Comparison of ENCODE assay signal across 11 cellular contexts in the genomic region with DNA sequence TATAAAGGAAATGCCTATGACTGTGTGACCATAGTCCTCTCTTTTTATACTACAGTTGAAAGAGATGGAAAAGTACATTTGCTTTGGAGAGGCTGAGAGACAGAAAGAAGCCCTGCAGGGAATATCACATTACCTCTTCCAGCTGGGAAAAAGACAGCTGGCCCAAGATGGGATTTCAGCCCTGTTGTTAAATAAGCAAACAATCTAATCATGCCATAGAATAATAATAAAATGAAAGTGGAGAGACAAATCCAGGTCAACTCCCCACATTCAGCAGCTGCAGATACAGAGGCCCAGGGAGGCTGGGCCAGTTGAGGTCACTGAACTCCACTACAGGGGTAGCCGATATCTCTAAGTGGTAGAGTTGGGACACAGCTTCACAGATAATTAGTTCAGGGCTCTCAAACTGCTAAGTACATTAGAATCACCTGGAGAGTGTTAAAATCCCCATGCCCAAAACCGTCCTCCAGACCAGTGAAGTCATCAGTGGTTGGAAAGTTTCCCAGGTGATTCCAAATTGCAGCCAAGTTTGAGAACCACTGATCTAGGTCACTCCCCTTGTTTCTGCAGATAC.
A peak's percentile ranks its signal among the peaks of the same experiment; 100 is the strongest.
DNase-seq lines count a peak whose midpoint lies in the region; ATAC-seq and TF ChIP-seq lines count a peak whose summit lies in the region.
"Had no signal": no experiment of that assay in that cellular context is flagged by ENCODE, and none has a peak within 500 bp of the region (broad histone marks: within the 10 kb centered on the region; RNA-seq: fewer than 3 reads in every experiment).

No MANE protein-coding gene starts in this region.

- peak overlapping the region; percentile 86 for H3K27ac ChIP-seq in cardiac muscle cell
- no peak overlapping the region for H3K27ac ChIP-seq in smooth muscle cell (ENCODE audit: low read depth)
- H3K27ac ChIP-seq in Karpas-422 (ENCODE audit: low read length), result no peak overlapping the region
- H3K27ac ChIP-seq: foreskin keratinocyte, spleen, upper lobe of left lung had no signal

- no peaks in the 10 kb centered on the region for H3K36me3 ChIP-seq in MG63
- H3K36me3 ChIP-seq in cardiac muscle cell, result no peaks in the 10 kb centered on the region
- H3K36me3 ChIP-seq in smooth muscle cell (ENCODE audit: low read depth), result no peaks in the 10 kb centered on the region
- H3K36me3 ChIP-seq in Karpas-422 (ENCODE audit: insufficient read depth, low read length), result no peaks in the 10 kb centered on the region
- H3K36me3 ChIP-seq: spleen, upper lobe of left lung had no signal

- peak overlapping the region; percentile 60 for H3K4me2 ChIP-seq in smooth muscle cell
- no peak overlapping the region for H3K4me2 ChIP-seq in Karpas-422 (ENCODE audit: low read depth, low read length, poor library complexity, severe bottlenecking)

- H3K9me2 ChIP-seq in Karpas-422 (replicated peaks; ENCODE audit: insufficient read depth, low read length), result no peaks in the 10 kb centered on the region

- H3K4me3 ChIP-seq in MG63 (no peak overlapping the region), cardiac muscle cell (no peak overlapping the region), smooth muscle cell (no peak overlapping the region), Karpas-422 (ENCODE audit: low read length) (no peak overlapping the region)
- H3K4me3 ChIP-seq: spleen, upper lobe of left lung had no signal

- H3K9ac ChIP-seq in smooth muscle cell (ENCODE audit: low read depth), result no peak overlapping the region
- H3K9ac ChIP-seq in Karpas-422 (ENCODE audit: low read length), result no peak overlapping the region

- H4K20me1 ChIP-seq in smooth muscle cell (ENCODE audit: low read depth) (no peaks in the 10 kb centered on the region), Karpas-422 (ENCODE audit: insufficient read depth, low read depth, low read length) (no peaks in the 10 kb centered on the region)

- no peak for ATAC-seq in HG03045 (IDR thresholded peaks at IDR 0.05; ENCODE audit: unreplicated experiment)
- ATAC-seq: foreskin keratinocyte had no signal

- WGBS in smooth muscle cell (ENCODE audit: low lambda C conversion rate), result 62% methylated on average over 2 of the region's 2 CpGs

- peak; percentile 62 for DNase-seq in MG63
- peak; percentile 72 for DNase-seq in RPMI7951 (ENCODE audit: low read depth)
- peak; percentile 50 to 55 for DNase-seq in cardiac muscle cell (ENCODE audit: low read depth in 1 of 2, low spot score in 1 of 2)
- DNase-seq in smooth muscle cell (lab: John Stamatoyannopoulos, UW; ENCODE audit: unreplicated experiment), result no peak
- no peak for DNase-seq in Karpas-422
- no peak for DNase-seq in NK-92 (lab: John Stamatoyannopoulos, UW; ENCODE audit: unreplicated experiment)
- no peak for DNase-seq in stimulated activated CD4-positive, alpha-beta T cell treated with anti-CD3 and anti-CD28 coated beads, Interleukin-1b, Interleukin-23, amount 100 ng/mL, for 48 hours
- DNase-seq: spleen, upper lobe of left lung had no signal

- H3K27me3 ChIP-seq in MG63 (no peaks in the 10 kb centered on the region), cardiac muscle cell (no peaks in the 10 kb centered on the region), smooth muscle cell (ENCODE audit: low read depth) (no peaks in the 10 kb centered on the region), Karpas-422 (ENCODE audit: low read length) (no peaks in the 10 kb centered on the region)
- H3K27me3 ChIP-seq: foreskin keratinocyte, spleen, upper lobe of left lung had no signal

- H3K9me3 ChIP-seq in MG63, result no peaks in the 10 kb centered on the region
- no peaks in the 10 kb centered on the region for H3K9me3 ChIP-seq in cardiac muscle cell (ENCODE audit: low read depth)
- no peaks in the 10 kb centered on the region for H3K9me3 ChIP-seq in smooth muscle cell (replicated peaks; ENCODE audit: low read depth)
- H3K9me3 ChIP-seq in Karpas-422 (ENCODE audit: low read length), result no peaks in the 10 kb centered on the region; the same call in 1 of the 2 replicates
- H3K9me3 ChIP-seq: spleen, upper lobe of left lung had no signal

- no peak for TF ChIP-seq CTCF in cardiac muscle cell (IDR thresholded peaks at IDR 0.05; ENCODE audit: low read depth, low read length)
- TF ChIP-seq CTCF in smooth muscle cell (IDR thresholded peaks at IDR 0.05; ENCODE audit: borderline replicate concordance, insufficient read depth, poor library complexity, severe bottlenecking), result no peak

- H3K4me1 ChIP-seq in cardiac muscle cell (ENCODE audit: low read depth), result peaks cover 23% of the 10 kb centered on the region
- peaks cover 31% of the 10 kb centered on the region for H3K4me1 ChIP-seq in smooth muscle cell (ENCODE audit: low read depth)
- H3K4me1 ChIP-seq in Karpas-422 (ENCODE audit: low read length), result peaks cover 4% of the 10 kb centered on the region
- H3K4me1 ChIP-seq: spleen, upper lobe of left lung had no signal

- H3K79me2 ChIP-seq in smooth muscle cell (ENCODE audit: low read depth) (no peaks in the 10 kb centered on the region), Karpas-422 (ENCODE audit: low read length) (no peaks in the 10 kb centered on the region)

- H2AFZ ChIP-seq in smooth muscle cell (ENCODE audit: low read depth) (no peak overlapping the region), Karpas-422 (ENCODE audit: low read length) (no peak overlapping the region)

- peaks cover 10% of the 10 kb centered on the region for H3F3A ChIP-seq in smooth muscle cell (ENCODE audit: low read depth)

Comparison
In these comparisons a context has a peak if more than half of its experiments do, and no peak if none do; other contexts are left out.
1. DNase-seq: peak in MG63 (single experiment), RPMI7951 (single experiment) and cardiac muscle cell (2 of 2); none in smooth muscle cell (single experiment), Karpas-422 (single experiment), NK-92 (single experiment) and stimulated activated CD4-positive, alpha-beta T cell treated with anti-CD3 and anti-CD28 coated beads, Interleukin-1b, Interleukin-23, amount 100 ng/mL, for 48 hours (single experiment).